ENCODE assay signal across 14 cellular contexts in the genomic region with DNA sequence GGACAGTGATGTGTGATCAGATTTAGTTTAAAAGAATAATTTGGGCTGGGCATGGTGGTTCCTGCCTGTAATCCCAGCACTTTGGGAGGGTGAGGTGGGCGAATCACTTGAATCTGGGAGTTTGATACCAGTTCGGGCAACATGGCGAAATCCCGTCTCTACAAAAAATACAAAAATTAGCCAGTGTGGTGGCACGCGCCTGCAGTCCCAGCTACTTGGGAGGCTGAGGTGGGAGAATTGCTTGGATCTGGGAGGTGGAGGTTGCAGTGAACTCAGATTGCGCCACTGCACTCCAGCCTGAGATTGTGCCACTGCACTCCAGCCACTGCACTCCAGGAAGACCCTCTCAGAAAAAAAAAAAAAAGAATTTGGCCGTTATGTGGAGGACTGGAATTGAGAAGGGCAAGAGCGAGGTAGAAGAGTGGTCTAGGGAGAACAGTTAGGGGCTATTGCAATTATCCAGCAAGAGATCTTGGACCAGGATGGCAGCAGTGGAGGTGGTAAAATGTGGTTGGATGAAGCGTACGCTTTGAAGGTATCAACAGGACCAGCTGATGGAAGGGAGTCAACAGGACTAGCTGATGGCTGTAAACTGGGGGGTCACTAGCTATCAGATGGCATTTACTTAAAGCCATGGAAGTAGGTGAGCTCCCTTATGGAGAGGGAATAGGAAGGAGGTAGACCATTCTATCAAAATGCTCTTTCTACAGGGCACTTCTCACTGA. TPM values are rescaled to one million over a fixed set of nuclear protein-coding genes. Genes with fewer than 3 reads are reported as not detected.
A peak's percentile ranks its signal among the peaks of the same experiment; 100 is the strongest.
DNase-seq lines count a peak whose midpoint lies in the region; ATAC-seq, FAIRE-seq and TF ChIP-seq lines count a peak whose summit lies in the region.
"Had no signal": no experiment of that assay in that cellular context is flagged by ENCODE, and none has a peak within 500 bp of the region (broad histone marks: within the 10 kb centered on the region; RNA-seq: fewer than 3 reads in every experiment).

No MANE protein-coding gene starts in this region.

- no peak for ATAC-seq in T-cell (replicated peaks in 1 of 4)
- ATAC-seq in gastroesophageal sphincter = no peak
- ATAC-seq in HG03460 (IDR thresholded peaks at IDR 0.05; ENCODE audit: unreplicated experiment) = no peak
- ATAC-seq: body of pancreas had no signal

- TF ChIP-seq POLR2A in gastroesophageal sphincter (IDR thresholded peaks at IDR 0.05) (no peak), GM12892 (IDR thresholded peaks at IDR 0.05; ENCODE audit: low read depth, low read length) (no peak)

- peaks cover 5% of the 10 kb centered on the region for H4K20me1 ChIP-seq in smooth muscle cell (ENCODE audit: low read depth)

- H3K36me3 ChIP-seq in gastroesophageal sphincter (no peaks in the 10 kb centered on the region), smooth muscle cell (ENCODE audit: low read depth) (no peaks in the 10 kb centered on the region)

- H3F3A ChIP-seq in smooth muscle cell (ENCODE audit: low read depth) = peaks cover 19% of the 10 kb centered on the region

- no peaks in the 10 kb centered on the region for H3K27me3 ChIP-seq in gastroesophageal sphincter
- H3K27me3 ChIP-seq in smooth muscle cell (ENCODE audit: low read depth) = no peaks in the 10 kb centered on the region
- H3K27me3 ChIP-seq: body of pancreas had no signal

- no peak overlapping the region for H3K4me2 ChIP-seq in smooth muscle cell

- TF ChIP-seq EP300 in gastroesophageal sphincter (IDR thresholded peaks at IDR 0.05) = no peak

- H3K4me1 ChIP-seq in gastroesophageal sphincter = peaks cover 0 to 47% (median 19%) of the 10 kb centered on the region in 3 donors
- peaks cover 15% of the 10 kb centered on the region for H3K4me1 ChIP-seq in smooth muscle cell (ENCODE audit: low read depth)

- H3K4me1 Mint-ChIP-seq in activated CD4-positive, alpha-beta T cell treated with anti-CD3 and anti-CD28 coated beads, Interleukin-2, amount 10 ng/mL, durations not matched to agents 24 days and 14 days = peaks cover 48% of the 10 kb centered on the region
- peaks cover 47 to 59% (median 49%) of the 10 kb centered on the region in 3 donors for H3K4me1 Mint-ChIP-seq in T-cell

- 79 to 90% methylated on average over 4 to 10 of the region's 11 CpGs for WGBS in gastroesophageal sphincter (ENCODE audit: low coverage in 1 of 2), 2 donors
- 95% methylated on average over 11 of the region's 11 CpGs for WGBS in smooth muscle cell (ENCODE audit: low lambda C conversion rate)

- peak; percentile 56 for DNase-seq in activated CD4-positive, alpha-beta T cell treated with anti-CD3 and anti-CD28 coated beads, Interleukin-2, amount 10 ng/mL, durations not matched to agents 24 days and 14 days
- DNase-seq in activated CD4-positive, alpha-beta T cell treated with anti-CD3 and anti-CD28 coated beads for 1 hour = no peak
- DNase-seq in T-cell = no peak
- DNase-seq in smooth muscle cell (lab: John Stamatoyannopoulos, UW; ENCODE audit: unreplicated experiment) = no peak
- no peak for DNase-seq in NCI-H345 treated with DMSO at 0.1 percent for 48 hours (lab: John Stamatoyannopoulos, UW; ENCODE audit: unreplicated experiment)
- DNase-seq in GM12892 (ENCODE audit: insufficient read length) = no peak
- DNase-seq: body of pancreas, MV-4-11, NCI-H510A treated with DMSO at 0.1 percent for 48 hours had no signal

- no peak overlapping the region for H2AFZ ChIP-seq in smooth muscle cell (ENCODE audit: low read depth)

- no peak for FAIRE-seq in GM12892 (lab: Jason Lieb, UNC)

- no peaks in the 10 kb centered on the region for H3K27me3 Mint-ChIP-seq in activated CD4-positive, alpha-beta T cell treated with anti-CD3 and anti-CD28 coated beads, Interleukin-2, amount 10 ng/mL, durations not matched to agents 24 days and 14 days
- no peaks in the 10 kb centered on the region for H3K27me3 Mint-ChIP-seq in T-cell

- intact Hi-C loops in activated CD4-positive, alpha-beta T cell treated with anti-CD3 and anti-CD28 coated beads, Interleukin-2, amount 10 ng/mL, durations not matched to agents 24 days and 14 days (cut with micrococcal nuclease) = no loop called here

- H3K9me3 Mint-ChIP-seq in activated CD4-positive, alpha-beta T cell treated with anti-CD3 and anti-CD28 coated beads, Interleukin-2, amount 10 ng/mL, durations not matched to agents 24 days and 14 days = no peaks in the 10 kb centered on the region
- no peaks in the 10 kb centered on the region for H3K9me3 Mint-ChIP-seq in T-cell

- H3K36me3 Mint-ChIP-seq in activated CD4-positive, alpha-beta T cell treated with anti-CD3 and anti-CD28 coated beads, Interleukin-2, amount 10 ng/mL, durations not matched to agents 24 days and 14 days (ENCODE audit: low read depth) = peaks cover 32% of the 10 kb centered on the region
- H3K36me3 Mint-ChIP-seq in T-cell = no peaks in the 10 kb centered on the region

- CTCF ChIA-PET in T-cell (lab: Charles Lee) = interaction anchor here in 1 of 2 donors (1.1 to 2.8 kb wide), 3 partner anchors 9 to 89 kb away, joined by 4 to 22 read pairs (median 5); a partner anchor contains a TSS

- H3K9ac ChIP-seq in smooth muscle cell (ENCODE audit: low read depth) = no peak overlapping the region

- H3K9me3 ChIP-seq in gastroesophageal sphincter = no peaks in the 10 kb centered on the region
- H3K9me3 ChIP-seq in smooth muscle cell (replicated peaks; ENCODE audit: low read depth) = no peaks in the 10 kb centered on the region
- H3K9me3 ChIP-seq: body of pancreas had no signal

- no peak for TF ChIP-seq CTCF in gastroesophageal sphincter (IDR thresholded peaks at IDR 0.05)
- no peak for TF ChIP-seq CTCF in smooth muscle cell (IDR thresholded peaks at IDR 0.05; ENCODE audit: borderline replicate concordance, insufficient read depth, poor library complexity, severe bottlenecking)

- no peaks in the 10 kb centered on the region for H3K79me2 ChIP-seq in smooth muscle cell (ENCODE audit: low read depth)

- H3K27ac Mint-ChIP-seq in activated CD4-positive, alpha-beta T cell treated with anti-CD3 and anti-CD28 coated beads, Interleukin-2, amount 10 ng/mL, durations not matched to agents 24 days and 14 days = peak overlapping the region; percentile 64
- H3K27ac Mint-ChIP-seq in T-cell = peak overlapping the region; percentile 87 to 100

- H3K27ac ChIP-seq in gastroesophageal sphincter = peak overlapping the region in 3 of 4 donors; percentile 84 to 94 (median 92)
- H3K27ac ChIP-seq in smooth muscle cell (ENCODE audit: low read depth) = peak overlapping the region; percentile 71
- H3K27ac ChIP-seq: SK-N-MC had no signal

- peak overlapping the region; percentile 65 for H3K4me3 Mint-ChIP-seq in activated CD4-positive, alpha-beta T cell treated with anti-CD3 and anti-CD28 coated beads, Interleukin-2, amount 10 ng/mL, durations not matched to agents 24 days and 14 days
- peak overlapping the region; percentile 52 to 96 (median 84) for H3K4me3 Mint-ChIP-seq in T-cell

- POLR2A ChIA-PET in T-cell (lab: Charles Lee) = interaction anchor here (0.7 to 4.4 kb wide), 9 partner anchors 9 to 390 kb away, joined by 3 to 51 read pairs (median 4); a partner anchor contains a TSS

- no peak overlapping the region for H3K4me3 ChIP-seq in gastroesophageal sphincter
- no peak overlapping the region for H3K4me3 ChIP-seq in smooth muscle cell
- H3K4me3 ChIP-seq: body of pancreas, SK-N-MC had no signal

RNA-seq across cellular contexts. Expression of a gene that starts 9.6 kb away (rescaled TPM):
- 22.2 and 22.7 TPM in 2 replicates for total RNA-seq in activated CD4-positive, alpha-beta T cell treated with anti-CD3 and anti-CD28 coated beads, Interleukin-2, amount 10 ng/mL, durations not matched to agents 24 days and 14 days
- total RNA-seq in T-cell (10 to 100 TPM; 10.1 to 56.7 (median 11.5) TPM), gastroesophageal sphincter (10 to 100 TPM in 1 of 4 donors, 1 to 10 TPM in 2, under 1 TPM in 1; 0.22 to 12.1 (median 5.6) TPM), smooth muscle cell (9.5 and 11.9 TPM in 2 replicates)
- 11.0 and 27.4 TPM in 2 replicates for polyA plus RNA-seq in smooth muscle cell
- 1.4 TPM for polyA plus RNA-seq in GM12892 (2012; ENCODE audit: missing spikeins)

RNA-seq across cellular contexts. Expression of a gene that starts 10.8 kb away (rescaled TPM):
- total RNA-seq in activated CD4-positive, alpha-beta T cell treated with anti-CD3 and anti-CD28 coated beads, Interleukin-2, amount 10 ng/mL, durations not matched to agents 24 days and 14 days = 0.28 TPM in 1 of 2 replicates, not detected in the other
- total RNA-seq in T-cell = 1 to 10 TPM in 2 of 5 donors, under 1 TPM in 2, not detected in 1; 0.36 to 4.3 (median 2.3) TPM
- total RNA-seq in gastroesophageal sphincter = 1 to 10 TPM in 1 of 4 donors, not detected in 3; 1.4 TPM
- total RNA-seq in smooth muscle cell = 1.1 and 2.0 TPM in 2 replicates
- 1.6 and 5.8 TPM in 2 replicates for polyA plus RNA-seq in smooth muscle cell
- polyA plus RNA-seq in GM12892 (2012; ENCODE audit: missing spikeins) = not detected
- total RNA-seq: epithelial cell of proximal tubule had no signal

RNA-seq across cellular contexts. Expression of a gene that starts 17.8 kb away (rescaled TPM):
- total RNA-seq in activated CD4-positive, alpha-beta T cell treated with anti-CD3 and anti-CD28 coated beads, Interleukin-2, amount 10 ng/mL, durations not matched to agents 24 days and 14 days = 190 and 205 TPM in 2 replicates
- total RNA-seq in T-cell (100 to 1,000 TPM; 124 to 453 (median 136) TPM), gastroesophageal sphincter (10 to 100 TPM in 3 of 4 donors, 1 to 10 TPM in 1; 9.4 to 31.2 (median 12.0) TPM), smooth muscle cell (26.2 and 42.0 TPM in 2 replicates)
- 39.7 and 71.6 TPM in 2 replicates for polyA plus RNA-seq in smooth muscle cell
- polyA plus RNA-seq in GM12892 (2012; ENCODE audit: missing spikeins) = 14.4 TPM

RNA-seq across cellular contexts. Expression of a gene that starts 25.1 kb away (rescaled TPM):
- 0.78 and 1.0 TPM in 2 replicates for total RNA-seq in activated CD4-positive, alpha-beta T cell treated with anti-CD3 and anti-CD28 coated beads, Interleukin-2, amount 10 ng/mL, durations not matched to agents 24 days and 14 days
- 1 to 10 TPM in 4 of 5 donors, under 1 TPM in 1; 0.89 to 2.3 (median 1.3) TPM for total RNA-seq in T-cell
- total RNA-seq in gastroesophageal sphincter = 1 to 10 TPM in 2 of 4 donors, under 1 TPM in 2; 0.54 to 1.9 (median 1.1) TPM
- 0.22 TPM in 1 of 2 replicates, not detected in the other for total RNA-seq in smooth muscle cell
- polyA plus RNA-seq in smooth muscle cell = 0.43 and 2.0 TPM in 2 replicates
- 0.11 TPM for polyA plus RNA-seq in GM12892 (2012; ENCODE audit: missing spikeins)
- total RNA-seq: epithelial cell of proximal tubule had no signal

RNA-seq across cellular contexts. Expression of a gene that starts 30.0 kb away (rescaled TPM):
- total RNA-seq in activated CD4-positive, alpha-beta T cell treated with anti-CD3 and anti-CD28 coated beads, Interleukin-2, amount 10 ng/mL, durations not matched to agents 24 days and 14 days = 0.77 and 0.83 TPM in 2 replicates
- total RNA-seq in T-cell (1 to 10 TPM in 4 of 5 donors, under 1 TPM in 1; 0.75 to 2.4 (median 1.6) TPM), gastroesophageal sphincter (under 1 TPM in 2 of 4 donors, not detected in 2; 0.15 to 0.31 TPM), smooth muscle cell (0.54 TPM in 1 of 2 replicates, not detected in the other)
- polyA plus RNA-seq in smooth muscle cell = 0.78 and 0.89 TPM in 2 replicates
- polyA plus RNA-seq in GM12892 (2012; ENCODE audit: missing spikeins) = 0.72 TPM
- total RNA-seq: A673 had no signal
